Comparison of ENCODE assay signal across 1 cellular context in the genomic region with DNA sequence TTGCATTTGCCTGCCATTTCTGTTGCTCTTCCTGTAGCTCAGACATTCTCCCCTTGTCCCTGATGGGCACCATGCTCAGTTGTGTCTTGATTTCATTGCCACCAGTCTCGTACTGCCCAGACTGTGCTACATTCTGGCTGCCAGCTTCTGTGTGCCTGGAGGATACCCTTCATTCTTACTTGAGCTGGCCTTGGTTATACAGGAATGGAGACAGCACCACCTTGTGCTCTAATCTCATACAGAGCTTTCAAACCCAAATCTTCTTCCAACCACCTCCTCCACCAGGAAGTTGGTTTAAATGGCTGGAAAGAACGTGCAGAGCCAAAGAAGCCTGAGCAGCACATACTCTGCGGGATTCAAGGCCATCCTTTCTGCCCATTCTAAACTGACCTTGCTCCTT.
TF ChIP-seq lines count a peak whose summit lies in the region.

No MANE protein-coding gene starts in this region.

TF ChIP-seq in WTC11, 78 proteins besides CTCF, POLR2A, EP300 and RAD21 (continued from another document):
- TF ChIP-seq, protein P1, sequence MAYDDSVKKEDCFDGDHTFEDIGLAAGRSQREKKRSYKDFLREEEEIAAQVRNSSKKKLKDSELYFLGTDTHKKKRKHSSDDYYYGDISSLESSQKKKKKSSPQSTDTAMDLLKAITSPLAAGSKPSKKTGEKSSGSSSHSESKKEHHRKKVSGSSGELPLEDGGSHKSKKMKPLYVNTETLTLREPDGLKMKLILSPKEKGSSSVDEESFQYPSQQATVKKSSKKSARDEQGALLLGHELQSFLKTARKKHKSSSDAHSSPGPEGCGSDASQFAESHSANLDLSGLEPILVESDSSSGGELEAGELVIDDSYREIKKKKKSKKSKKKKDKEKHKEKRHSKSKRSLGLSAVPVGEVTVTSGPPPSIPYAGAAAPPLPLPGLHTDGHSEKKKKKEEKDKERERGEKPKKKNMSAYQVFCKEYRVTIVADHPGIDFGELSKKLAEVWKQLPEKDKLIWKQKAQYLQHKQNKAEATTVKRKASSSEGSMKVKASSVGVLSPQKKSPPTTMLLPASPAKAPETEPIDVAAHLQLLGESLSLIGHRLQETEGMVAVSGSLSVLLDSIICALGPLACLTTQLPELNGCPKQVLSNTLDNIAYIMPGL (CRISPR knock-in tag; IDR thresholded peaks at IDR 0.05): no peak
- TF ChIP-seq GRHL2 (CRISPR knock-in tag; IDR thresholded peaks at IDR 0.05; ENCODE audit: insufficient replicate concordance, severe bottlenecking): no peak
- no peak for TF ChIP-seq ZNF263 (CRISPR knock-in tag; IDR thresholded peaks at IDR 0.05; ENCODE audit: low read depth)
- TF ChIP-seq, protein P2, sequence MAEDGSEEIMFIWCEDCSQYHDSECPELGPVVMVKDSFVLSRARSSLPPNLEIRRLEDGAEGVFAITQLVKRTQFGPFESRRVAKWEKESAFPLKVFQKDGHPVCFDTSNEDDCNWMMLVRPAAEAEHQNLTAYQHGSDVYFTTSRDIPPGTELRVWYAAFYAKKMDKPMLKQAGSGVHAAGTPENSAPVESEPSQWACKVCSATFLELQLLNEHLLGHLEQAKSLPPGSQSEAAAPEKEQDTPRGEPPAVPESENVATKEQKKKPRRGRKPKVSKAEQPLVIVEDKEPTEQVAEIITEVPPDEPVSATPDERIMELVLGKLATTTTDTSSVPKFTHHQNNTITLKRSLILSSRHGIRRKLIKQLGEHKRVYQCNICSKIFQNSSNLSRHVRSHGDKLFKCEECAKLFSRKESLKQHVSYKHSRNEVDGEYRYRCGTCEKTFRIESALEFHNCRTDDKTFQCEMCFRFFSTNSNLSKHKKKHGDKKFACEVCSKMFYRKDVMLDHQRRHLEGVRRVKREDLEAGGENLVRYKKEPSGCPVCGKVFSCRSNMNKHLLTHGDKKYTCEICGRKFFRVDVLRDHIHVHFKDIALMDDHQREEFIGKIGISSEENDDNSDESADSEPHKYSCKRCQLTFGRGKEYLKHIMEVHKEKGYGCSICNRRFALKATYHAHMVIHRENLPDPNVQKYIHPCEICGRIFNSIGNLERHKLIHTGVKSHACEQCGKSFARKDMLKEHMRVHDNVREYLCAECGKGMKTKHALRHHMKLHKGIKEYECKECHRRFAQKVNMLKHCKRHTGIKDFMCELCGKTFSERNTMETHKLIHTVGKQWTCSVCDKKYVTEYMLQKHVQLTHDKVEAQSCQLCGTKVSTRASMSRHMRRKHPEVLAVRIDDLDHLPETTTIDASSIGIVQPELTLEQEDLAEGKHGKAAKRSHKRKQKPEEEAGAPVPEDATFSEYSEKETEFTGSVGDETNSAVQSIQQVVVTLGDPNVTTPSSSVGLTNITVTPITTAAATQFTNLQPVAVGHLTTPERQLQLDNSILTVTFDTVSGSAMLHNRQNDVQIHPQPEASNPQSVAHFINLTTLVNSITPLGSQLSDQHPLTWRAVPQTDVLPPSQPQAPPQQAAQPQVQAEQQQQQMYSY (CRISPR knock-in tag; IDR thresholded peaks at IDR 0.05): no peak
- no peak for TF ChIP-seq MYBL2 (CRISPR knock-in tag; IDR thresholded peaks at IDR 0.05)
- TF ChIP-seq OVOL2 (CRISPR knock-in tag; IDR thresholded peaks at IDR 0.05; ENCODE audit: borderline replicate concordance): no peak
- TF ChIP-seq EMX1 (CRISPR knock-in tag; IDR thresholded peaks at IDR 0.05): no peak
